In genomic region chr17:4786111-4786491, GRCh38 we compare ENCODE assay signal across 9 cellular contexts. TPM values are rescaled to one million over a fixed set of nuclear protein-coding genes. Genes with fewer than 3 reads are reported as not detected.
DNase-seq lines count a peak whose midpoint lies in the region; ATAC-seq and TF ChIP-seq lines count a peak whose summit lies in the region.
"Had no signal": no experiment of that assay in that cellular context is flagged by ENCODE, and none has a peak within 500 bp of the region (broad histone marks: within the 10 kb centered on the region; RNA-seq: fewer than 3 reads in every experiment).

Gene VMO1 (minus strand): TSS chr17:4786364. CDS start chr17:4786352, 12 bp downstream.

- no peak for ATAC-seq in HG02981 (IDR thresholded peaks at IDR 0.05; ENCODE audit: unreplicated experiment)

- H3K36me3 ChIP-seq in ascending aorta, result no peaks in the 10 kb centered on the region

- intact Hi-C loops in ascending aorta (cut with DNase I), result loop anchor here (5.0 kb wide), 1 partner anchor 54 kb away; the partner anchor contains the start of gene MED11

- H3K9me3 Mint-ChIP-seq in activated naive CD8-positive, alpha-beta T cell (ENCODE audit: low read depth), result no peaks in the 10 kb centered on the region
- H3K9me3 Mint-ChIP-seq in activated naive CD8-positive, alpha-beta T cell treated with anti-CD3 and anti-CD28 coated beads for 36 hours, result no peaks in the 10 kb centered on the region
- H3K9me3 Mint-ChIP-seq in type B pancreatic cell, result no peaks in the 10 kb centered on the region

- H3K27me3 Mint-ChIP-seq in activated naive CD8-positive, alpha-beta T cell, result peaks cover 25% of the 10 kb centered on the region
- H3K27me3 Mint-ChIP-seq in activated naive CD8-positive, alpha-beta T cell treated with anti-CD3 and anti-CD28 coated beads for 36 hours, result peaks cover 77% of the 10 kb centered on the region
- H3K27me3 Mint-ChIP-seq in type B pancreatic cell, result peaks cover 19% of the 10 kb centered on the region

- H3K27ac ChIP-seq in ascending aorta, result no peak within 1 kb of the TSS

- H3K4me1 ChIP-seq in ascending aorta, result peaks cover 9 to 31% of the 10 kb centered on the region in 2 donors

- H3K36me3 Mint-ChIP-seq in activated naive CD8-positive, alpha-beta T cell, result no peaks in the 10 kb centered on the region
- no peaks in the 10 kb centered on the region for H3K36me3 Mint-ChIP-seq in activated naive CD8-positive, alpha-beta T cell treated with anti-CD3 and anti-CD28 coated beads for 36 hours
- no peaks in the 10 kb centered on the region for H3K36me3 Mint-ChIP-seq in type B pancreatic cell

- H3K9me3 ChIP-seq in ascending aorta, result no peaks in the 10 kb centered on the region

- H3K4me3 Mint-ChIP-seq in activated naive CD8-positive, alpha-beta T cell, result peak within 1 kb of the TSS; percentile 35
- no peak within 1 kb of the TSS for H3K4me3 Mint-ChIP-seq in activated naive CD8-positive, alpha-beta T cell treated with anti-CD3 and anti-CD28 coated beads for 36 hours
- H3K4me3 Mint-ChIP-seq in type B pancreatic cell, result peak within 1 kb of the TSS; percentile 65

- H3K4me1 Mint-ChIP-seq in activated naive CD8-positive, alpha-beta T cell (ENCODE audit: low read depth), result peaks cover 28% of the 10 kb centered on the region
- H3K4me1 Mint-ChIP-seq in activated naive CD8-positive, alpha-beta T cell treated with anti-CD3 and anti-CD28 coated beads for 36 hours, result peaks cover 21% of the 10 kb centered on the region
- peaks cover 14% of the 10 kb centered on the region for H3K4me1 Mint-ChIP-seq in type B pancreatic cell (ENCODE audit: unreplicated experiment)

- H3K27ac Mint-ChIP-seq in activated naive CD8-positive, alpha-beta T cell, result no peak within 1 kb of the TSS
- no peak within 1 kb of the TSS for H3K27ac Mint-ChIP-seq in activated naive CD8-positive, alpha-beta T cell treated with anti-CD3 and anti-CD28 coated beads for 36 hours
- peak within 1 kb of the TSS; percentile 72 for H3K27ac Mint-ChIP-seq in type B pancreatic cell

- H3K27me3 ChIP-seq in ascending aorta, result no peaks in the 10 kb centered on the region

- DNase-seq in activated naive CD8-positive, alpha-beta T cell treated with anti-CD3 and anti-CD28 coated beads for 36 hours, result no peak
- DNase-seq in ascending aorta (ENCODE audit: low spot score in 2 of 2) (peak in 1 of 2 donors; percentile 69), medulla oblongata (ENCODE audit: extremely low spot score) (peak; percentile 11), type B pancreatic cell (ENCODE audit: extremely low spot score, unreplicated experiment) (no peak), dedifferentiated amniotic fluid mesenchymal stem cell (ENCODE audit: extremely low spot score) (no peak), NCI-H748 (lab: John Stamatoyannopoulos, UW; ENCODE audit: unreplicated experiment) (no peak)
- DNase-seq: NCI-H1436 had no signal

- peak within 1 kb of the TSS; percentile 38 to 53 for H3K4me3 ChIP-seq in ascending aorta

- no peak for TF ChIP-seq CTCF in ascending aorta (IDR thresholded peaks at IDR 0.05)
- no peak for TF ChIP-seq CTCF in type B pancreatic cell (conservative IDR thresholded peaks at IDR 0.05)

RNA-seq across cellular contexts. Expression of gene VMO1, which starts in this region (rescaled TPM):
- not detected for total RNA-seq in activated naive CD8-positive, alpha-beta T cell treated with anti-CD3 and anti-CD28 coated beads for 36 hours
- total RNA-seq in ascending aorta (not detected), type B pancreatic cell (ENCODE audit: low replicate concordance) (1.2 and 1.8 TPM in 2 replicates)
